In genomic region chr10:62199584-62199983, GRCh38 we compare ENCODE assay signal across 14 cellular contexts.
DNase-seq lines count a peak whose midpoint lies in the region; ATAC-seq, FAIRE-seq and TF ChIP-seq lines count a peak whose summit lies in the region.
"Had no signal": no experiment of that assay in that cellular context is flagged by ENCODE, and none has a peak within 500 bp of the region (broad histone marks: within the 10 kb centered on the region; RNA-seq: fewer than 3 reads in every experiment).

No MANE protein-coding gene starts in this region.

- peaks cover 7% of the 10 kb centered on the region; the same call in 1 of the 2 replicates for H3K4me1 ChIP-seq in PC-9 (replicated peaks; ENCODE audit: insufficient read depth)
- H3K4me1 ChIP-seq: upper lobe of left lung had no signal

- H3F3A ChIP-seq in PC-9 (ENCODE audit: insufficient read depth, low read depth): no peaks in the 10 kb centered on the region

- no peaks in the 10 kb centered on the region for H3K9me2 ChIP-seq in PC-9 (ENCODE audit: insufficient read depth)

- no peaks in the 10 kb centered on the region for H3K79me2 ChIP-seq in PC-9 (ENCODE audit: low read depth)

- no peak overlapping the region for H3K4me3 ChIP-seq in GM06990 (replicated peaks; ENCODE audit: low read depth, low read length)
- H3K4me3 ChIP-seq in PC-9: no peak overlapping the region
- H3K4me3 ChIP-seq: BLaER1 treated with 17β-estradiol and CSF1 and Interleukin-3, amounts not matched to agents 10 nM and 100 nM; upper lobe of left lung had no signal

- H4K20me1 ChIP-seq in PC-9 (ENCODE audit: insufficient read depth): no peaks in the 10 kb centered on the region
- H4K20me1 ChIP-seq: BLaER1 treated with 17β-estradiol and CSF1 and Interleukin-3, amounts not matched to agents 10 nM and 100 nM had no signal

- H3K27me3 ChIP-seq in GM06990 (replicated peaks; ENCODE audit: control insufficient read depth, insufficient read depth, low read length): no peaks in the 10 kb centered on the region
- no peaks in the 10 kb centered on the region for H3K27me3 ChIP-seq in PC-9 (ENCODE audit: insufficient read depth, low read depth)
- H3K27me3 ChIP-seq: BLaER1 treated with 17β-estradiol and CSF1 and Interleukin-3, amounts not matched to agents 10 nM and 100 nM; upper lobe of left lung had no signal

- no TSS peak for BruUV-seq in PC-9 (replicated peaks; lab: Mats Ljungman, UMichigan)

- ATAC-seq in GM18909 (IDR thresholded peaks at IDR 0.05; ENCODE audit: poor library complexity, unreplicated experiment): peak; percentile 52
- ATAC-seq in HG03060 (IDR thresholded peaks at IDR 0.05; ENCODE audit: low read depth, unreplicated experiment): peak; percentile 75
- ATAC-seq: right cardiac atrium had no signal

- TF ChIP-seq CTCF in GM06990 (IDR thresholded peaks at IDR 0.05; ENCODE audit: insufficient read depth, low read length, poor library complexity, severe bottlenecking): no peak
- no peak for TF ChIP-seq CTCF in PC-9 (conservative IDR thresholded peaks at IDR 0.05)

- H3K9me3 Mint-ChIP-seq in activated naive CD8-positive, alpha-beta T cell treated with anti-CD3 and anti-CD28 coated beads for 36 hours: peaks cover 2% of the 10 kb centered on the region

- peak overlapping the region; percentile 42 for H3K27ac Mint-ChIP-seq in activated naive CD8-positive, alpha-beta T cell treated with anti-CD3 and anti-CD28 coated beads for 36 hours

- intact Hi-C loops in PC-9 (cut with micrococcal nuclease; ENCODE audit: unreplicated experiment): no loop called here

- POLR2A ChIA-PET in PC-9 (lab: Charles Lee; ENCODE audit: unreplicated experiment): no interaction called here

- no peaks in the 10 kb centered on the region for H3K27me3 Mint-ChIP-seq in activated naive CD8-positive, alpha-beta T cell treated with anti-CD3 and anti-CD28 coated beads for 36 hours

- H3K4me3 Mint-ChIP-seq in activated naive CD8-positive, alpha-beta T cell treated with anti-CD3 and anti-CD28 coated beads for 36 hours: no peak overlapping the region

- CTCF ChIA-PET in PC-9 (lab: Charles Lee): no interaction called here

- H2AFZ ChIP-seq in PC-9: no peak overlapping the region

- H3K27ac ChIP-seq in PC-9: no peak overlapping the region
- H3K27ac ChIP-seq: BLaER1 treated with 17β-estradiol and CSF1 and Interleukin-3, amounts not matched to agents 10 nM and 100 nM; upper lobe of left lung had no signal

- DNase-seq in GM06990 (ENCODE audit: extremely low read depth, insufficient read length) (peak; percentile 53), PC-9 (no peak), NCI-H345 (lab: John Stamatoyannopoulos, UW) (no peak), urothelium cell line (ENCODE audit: low spot score) (no peak), Ammon's horn (ENCODE audit: low spot score) (no peak)
- no peak for DNase-seq in activated naive CD8-positive, alpha-beta T cell treated with anti-CD3 and anti-CD28 coated beads for 36 hours
- DNase-seq: erythroblast, NCI-H510A treated with DMSO at 0.1 percent for 48 hours, right cardiac atrium, SHP77 treated with DMSO at 0.1 percent for 48 hours, upper lobe of left lung had no signal

- no peak for FAIRE-seq in urothelium cell line (lab: Jason Lieb, UNC)

- no peaks in the 10 kb centered on the region for H3K9me3 ChIP-seq in PC-9 (ENCODE audit: insufficient read depth, low read depth)
- H3K9me3 ChIP-seq: BLaER1 treated with 17β-estradiol and CSF1 and Interleukin-3, amounts not matched to agents 10 nM and 100 nM; upper lobe of left lung had no signal

- H3K4me2 ChIP-seq in PC-9: no peak overlapping the region
- H3K4me2 ChIP-seq: BLaER1 treated with 17β-estradiol and CSF1 and Interleukin-3, amounts not matched to agents 10 nM and 100 nM had no signal

- no peaks in the 10 kb centered on the region for H3K36me3 Mint-ChIP-seq in activated naive CD8-positive, alpha-beta T cell treated with anti-CD3 and anti-CD28 coated beads for 36 hours

- H3K4me1 Mint-ChIP-seq in activated naive CD8-positive, alpha-beta T cell treated with anti-CD3 and anti-CD28 coated beads for 36 hours: peaks cover 30% of the 10 kb centered on the region

- H3K36me3 ChIP-seq in GM06990 (ENCODE audit: control insufficient read depth, insufficient read depth, low read length) (no peaks in the 10 kb centered on the region), PC-9 (ENCODE audit: low read depth) (no peaks in the 10 kb centered on the region; the same call in 1 of the 2 replicates)
- H3K36me3 ChIP-seq: upper lobe of left lung had no signal
